In the genomic region with DNA sequence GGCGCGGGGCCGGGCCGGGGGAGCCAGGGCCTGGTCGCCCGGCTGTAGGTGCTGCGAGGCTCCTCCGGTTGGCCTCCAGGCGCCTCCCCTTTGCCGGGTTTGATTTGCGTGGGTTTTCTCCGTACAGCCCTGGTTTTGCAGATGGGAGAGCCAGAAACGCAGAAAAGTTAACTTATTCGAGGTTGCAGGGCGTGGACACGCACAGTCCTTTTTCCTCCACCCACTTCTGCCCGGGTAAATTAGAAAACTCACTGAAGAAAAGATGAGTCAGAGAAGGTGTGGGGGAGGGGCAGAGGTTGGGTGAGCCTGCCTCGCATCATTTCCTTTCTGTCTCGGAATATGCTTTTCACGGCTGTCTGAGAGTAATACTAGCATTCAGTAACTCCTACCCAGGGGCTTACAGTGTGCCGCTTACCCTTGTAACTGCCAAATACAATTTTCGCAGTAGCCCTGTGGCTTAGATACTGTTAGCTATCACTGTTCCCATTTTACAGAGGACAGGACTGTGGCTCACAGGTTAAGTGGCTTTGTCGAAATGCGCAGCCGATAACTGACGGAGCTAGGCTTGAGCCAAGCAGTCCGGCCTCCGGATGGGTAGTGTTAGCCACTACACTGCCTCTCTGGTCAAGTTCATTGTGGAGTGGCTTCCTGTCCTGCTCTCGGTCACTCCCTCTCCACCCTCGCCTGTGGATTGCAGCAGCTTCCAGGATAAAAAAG, we compare ENCODE assay signal across 8 cellular contexts. TPM values are rescaled to one million over a fixed set of nuclear protein-coding genes. Genes with fewer than 3 reads are reported as not detected.
DNase-seq lines count a peak whose midpoint lies in the region; ATAC-seq and TF ChIP-seq lines count a peak whose summit lies in the region.

No MANE protein-coding gene starts in this region.

- in situ Hi-C loops in G401 (cut with HindIII; ENCODE audit: low sequenced_read_pairs): no loop called here

- H3K9ac ChIP-seq in Loucy (ENCODE audit: low read depth, low read length, poor library complexity, severe bottlenecking): peak overlapping the region; percentile 98

- peak overlapping the region; percentile 90 for H3K27ac Mint-ChIP-seq in GM23338

- H3K4me3 Mint-ChIP-seq in GM23338: peak overlapping the region; percentile 97

- ATAC-seq in GM23338: peak; percentile 11

- H3K4me1 ChIP-seq in GM23338 (ENCODE audit: insufficient read depth): peaks cover 31% of the 10 kb centered on the region
- H3K4me1 ChIP-seq in Loucy (ENCODE audit: insufficient read depth, low read length, poor library complexity, severe bottlenecking): peaks cover 28% of the 10 kb centered on the region

- DNase-seq in G401 (ENCODE audit: low spot score) (peak; percentile 23), GM23338 (ENCODE audit: low spot score) (peak; percentile 50), caudate nucleus (lab: John Stamatoyannopoulos, UW) (peak in 37 of 61 donors; percentile 7 to 77 (median 35)), kidney tubule cell (ENCODE audit: low spot score) (peak; percentile 93), NCI-H1436 (lab: John Stamatoyannopoulos, UW) (no peak)
- peak; percentile 82 to 87 for DNase-seq in stimulated activated CD4-positive, alpha-beta T cell treated with anti-CD3 and anti-CD28 coated beads, Interleukin-1b, Interleukin-23, amount 100 ng/mL, for 1 hour (ENCODE audit: low read depth in 2 of 2)

- no peak overlapping the region for H2AFZ ChIP-seq in GM23338
- peak overlapping the region; percentile 41; the same call in 1 of the 2 replicates for H2AFZ ChIP-seq in Loucy (ENCODE audit: low read length)

- H3K36me3 Mint-ChIP-seq in GM23338 (ENCODE audit: low read depth): peaks cover 47% of the 10 kb centered on the region

- peaks cover 4% of the 10 kb centered on the region for H3K9me3 Mint-ChIP-seq in GM23338

- H3K36me3 ChIP-seq in GM23338 (ENCODE audit: insufficient read depth) (peaks cover 4% of the 10 kb centered on the region; the same call in 1 of the 2 replicates), Loucy (ENCODE audit: insufficient read depth, low read length) (peaks cover 20% of the 10 kb centered on the region; the same call in 1 of the 2 replicates)

- H3K9me2 ChIP-seq in GM23338 (ENCODE audit: insufficient read depth) (no peaks in the 10 kb centered on the region), Loucy (replicated peaks; ENCODE audit: low read depth, low read length) (no peaks in the 10 kb centered on the region)

- peaks cover 40% of the 10 kb centered on the region for H3K79me2 ChIP-seq in GM23338 (replicated peaks; ENCODE audit: insufficient read depth)
- H3K79me2 ChIP-seq in Loucy (ENCODE audit: insufficient read depth, low read length): peaks cover 53% of the 10 kb centered on the region

- no peaks in the 10 kb centered on the region for H3K9me3 ChIP-seq in Loucy (ENCODE audit: insufficient read depth, low read depth, low read length)

- H4K20me1 ChIP-seq in GM23338 (replicated peaks; ENCODE audit: insufficient read depth): peaks cover 33% of the 10 kb centered on the region
- H4K20me1 ChIP-seq in Loucy (ENCODE audit: insufficient read depth, low read length, poor library complexity, severe bottlenecking): peaks cover 56% of the 10 kb centered on the region

- no peaks in the 10 kb centered on the region for H3K27me3 ChIP-seq in GM23338 (ENCODE audit: insufficient read depth)
- H3K27me3 ChIP-seq in Loucy (ENCODE audit: insufficient read depth, low read length, poor library complexity, severe bottlenecking): peaks cover 6% of the 10 kb centered on the region

- H3K4me3 ChIP-seq in GM23338 (peak overlapping the region; percentile 95), Loucy (ENCODE audit: low read length, poor library complexity, severe bottlenecking) (peak overlapping the region; percentile 78), WI38 (ENCODE audit: low read depth, low read length) (peak overlapping the region; percentile 97)

- H3K27ac ChIP-seq in GM23338 (ENCODE audit: low read depth) (peak overlapping the region; percentile 71; the same call in 1 of the 2 replicates), caudate nucleus (ENCODE audit: low read depth, low read length) (peak overlapping the region; percentile 85)

- peaks cover 37% of the 10 kb centered on the region for H3K4me1 Mint-ChIP-seq in GM23338

- H3K27me3 Mint-ChIP-seq in GM23338 (ENCODE audit: insufficient read depth, low read depth, poor library complexity): peaks cover 16% of the 10 kb centered on the region

- TF ChIP-seq CTCF in GM23338 (conservative IDR thresholded peaks at IDR 0.05; ENCODE audit: low read depth in 2 of 2) (no peak), Loucy (conservative IDR thresholded peaks at IDR 0.05; ENCODE audit: low read length) (no peak), WI38 (IDR thresholded peaks at IDR 0.05; ENCODE audit: low read depth, low read length) (no peak)

- H3F3A ChIP-seq in GM23338 (replicated peaks; ENCODE audit: low read depth) (0 out of 2 replicates have a peak, but pooled peaks cover 6% of the 10 kb centered on the region), Loucy (ENCODE audit: low read depth) (no peaks in the 10 kb centered on the region)

- H3K4me2 ChIP-seq in GM23338: peak overlapping the region; percentile 100
- H3K4me2 ChIP-seq in Loucy (ENCODE audit: low read depth, low read length, poor library complexity, severe bottlenecking): peak overlapping the region; percentile 91

TF ChIP-seq in GM23338, 12 proteins besides CTCF, POLR2A, EP300 and RAD21 (continues in another document):
- TF ChIP-seq JUNB (IDR thresholded peaks at IDR 0.05; ENCODE audit: unreplicated experiment) (no peak), ZNF331 (CRISPR knock-in tag; IDR thresholded peaks at IDR 0.05; ENCODE audit: low read depth) (no peak), ZNF114 (CRISPR knock-in tag; IDR thresholded peaks at IDR 0.05) (no peak), REST (IDR thresholded peaks at IDR 0.05; ENCODE audit: unreplicated experiment) (no peak), EZH2phosphoT487 (IDR thresholded peaks at IDR 0.05; ENCODE audit: unreplicated experiment) (no peak), EZH2 (IDR thresholded peaks at IDR 0.05; ENCODE audit: low read depth, unreplicated experiment) (no peak)

RNA-seq across cellular contexts. Expression of gene FADD, which starts 0.8 kb away (rescaled TPM):
- 65.3 and 69.2 TPM in 2 replicates for total RNA-seq in G401 (2014; rRNA removed; shearing (Covaris generic))
- total RNA-seq in GM23338 (2014; rRNA removed; shearing (Covaris generic)): 50.6 and 65.8 TPM in 2 replicates
- polyA plus RNA-seq in GM23338 (2016; fragmentation: Nextera tagmentation; extraction: Ambion mirVana): 19.6 and 19.7 TPM in 2 replicates
